8 cellular contexts compared by ENCODE assay signal in the genomic region with DNA sequence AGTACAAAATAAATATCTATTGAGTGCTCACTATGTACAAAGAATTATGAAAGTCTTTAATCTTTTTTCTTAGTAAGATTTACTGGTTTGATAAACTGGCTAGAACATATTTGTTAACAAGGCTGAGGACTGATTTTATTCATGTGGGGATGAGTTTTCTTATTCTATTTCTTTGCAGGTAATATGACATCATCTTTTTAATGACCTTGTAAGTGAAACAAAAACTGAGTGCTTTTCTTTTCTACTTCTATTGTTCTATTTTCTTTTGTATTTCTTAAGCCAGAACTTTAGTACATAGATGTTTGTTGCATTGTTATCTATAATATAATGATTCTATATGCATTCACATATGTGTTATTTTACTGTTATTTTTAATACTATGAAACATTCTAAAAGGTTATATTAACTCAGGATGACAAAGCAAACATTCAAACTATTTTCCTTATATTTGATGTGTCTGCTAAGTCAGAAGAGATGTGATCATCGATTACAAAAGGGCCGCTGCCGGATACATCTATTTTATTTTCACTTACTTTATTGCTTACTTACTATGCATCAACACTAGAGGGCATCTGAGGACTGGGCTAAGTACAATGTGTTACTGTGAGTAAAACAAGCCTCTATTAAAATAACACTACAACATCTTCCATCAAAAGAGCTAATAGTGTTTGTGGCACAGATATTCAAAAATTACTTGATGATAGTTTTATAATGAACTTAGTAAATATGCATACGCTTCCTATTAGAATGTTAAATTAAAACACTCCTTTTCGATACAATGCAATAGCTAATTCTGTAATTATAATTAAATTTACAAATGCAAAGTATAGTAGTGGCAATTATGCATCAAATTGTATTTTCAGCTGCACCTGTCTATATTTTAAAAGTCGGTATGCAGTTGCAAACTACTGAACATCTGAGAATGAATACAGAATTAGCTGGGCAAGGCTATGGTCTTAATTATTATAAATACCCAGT.
DNase-seq lines count a peak whose midpoint lies in the region; ATAC-seq, FAIRE-seq and TF ChIP-seq lines count a peak whose summit lies in the region.

No MANE protein-coding gene starts in this region.

- H3K4me3 ChIP-seq in K562 (no peak overlapping the region), tibial artery (no peak overlapping the region)

- BruUV-seq in K562 (replicated peaks; lab: Mats Ljungman, UMichigan), result no TSS peak

- in situ Hi-C loops in K562 (cut with MboI), result loop anchor here (10.0 kb wide), 1 partner anchor 358 kb away; no protein-coding TSS in a partner anchor

- TF ChIP-seq CTCF in K562 (IDR thresholded peaks at IDR 0.05 in 2 of 3, conservative IDR thresholded peaks at IDR 0.05 in 1 of 3; ENCODE audit: insufficient read depth in 2 of 3, low read depth in 1 of 3, low read length in 3 of 3) (peak; percentile 43 to 78 (median 57); a peak in 4 of 6 replicates), tibial artery (IDR thresholded peaks at IDR 0.05) (peak; percentile 71 to 81)

- 3% methylated on average over 6 of the region's 6 CpGs for WGBS in K562 (ENCODE audit: insufficient coverage, low coverage, missing lambda C conversion rate)

- H3K9me3 ChIP-seq in K562 (replicated peaks; ENCODE audit: control insufficient read depth, insufficient read depth, low read depth, low read length) (no peaks in the 10 kb centered on the region), tibial artery (no peaks in the 10 kb centered on the region)

- DNase-seq in D341Med (ENCODE audit: low spot score) (peak; percentile 38), NCI-H69 (lab: John Stamatoyannopoulos, UW) (peak; percentile 79), K562 (ENCODE audit: extremely low read depth in 1 of 4, low spot score in 3 of 4) (peak; percentile 27 to 53 (median 42)), tibial artery (no peak)
- no peak for DNase-seq in stimulated activated CD4-positive, alpha-beta T cell treated with anti-CD3 and anti-CD28 coated beads, Interleukin-2, amount 100 ng/mL, for 48 hours

- no peaks in the 10 kb centered on the region for H3K9me1 ChIP-seq in K562 (ENCODE audit: control insufficient read depth, insufficient read depth, low read length)

- H3K9ac ChIP-seq in K562 (ENCODE audit: insufficient read depth in 1 of 2, low read depth in 2 of 2, low read length in 2 of 2), result no peak overlapping the region

- no peak overlapping the region for H3K4me2 ChIP-seq in K562 (ENCODE audit: insufficient read depth, low read length)

- H2AFZ ChIP-seq in K562 (ENCODE audit: low read depth, low read length), result no peak overlapping the region

- H3K27me3 ChIP-seq in K562 (ENCODE audit: control insufficient read depth in 2 of 2, insufficient read depth in 2 of 2, low read length in 2 of 2), result no peaks in the 10 kb centered on the region
- H3K27me3 ChIP-seq in tibial artery, result no peaks in the 10 kb centered on the region

- intact Hi-C loops in K562 (cut with micrococcal nuclease) (loop anchor here (1.0 to 10.0 kb wide), 5 partner anchors 106 to 1428 kb away; no protein-coding TSS in a partner anchor), tibial artery (cut with DNase I; ENCODE audit: low total_unique reads) (loop anchor here (5.0 kb wide), 1 partner anchor 281 kb away; no protein-coding TSS in a partner anchor)

- no peak overlapping the region for H3K27ac ChIP-seq in K562 (ENCODE audit: extremely low read depth, low read depth, low read length)
- no peak overlapping the region for H3K27ac ChIP-seq in tibial artery

- TF ChIP-seq POLR2A in K562 (conservative IDR thresholded peaks at IDR 0.05), result no peak

- POLR2A ChIA-PET in K562 (lab: Yijun Ruan, JAX), result no interaction called here

- CTCF ChIA-PET in K562 (lab: Yijun Ruan, JAX; ENCODE audit: low intra/inter-chr PET ratio), result interaction anchor here (1.4 to 2.9 kb wide), 3 partner anchors 279 to 357 kb away, joined by 3 to 19 read pairs (median 16); no protein-coding TSS in a partner anchor

- H3K36me3 ChIP-seq in K562 (ENCODE audit: control insufficient read depth, insufficient read depth, low read length) (no peaks in the 10 kb centered on the region), tibial artery (no peaks in the 10 kb centered on the region)

- no peak for TF ChIP-seq EP300 in K562 (IDR thresholded peaks at IDR 0.05; ENCODE audit: low read length)

- H3K79me2 ChIP-seq in K562 (ENCODE audit: control insufficient read depth, insufficient read depth, low read length), result no peaks in the 10 kb centered on the region

- ATAC-seq in GM19324 (IDR thresholded peaks at IDR 0.05; ENCODE audit: low FRiP score, unreplicated experiment) (peak; percentile 69), HG03196 (IDR thresholded peaks at IDR 0.05; ENCODE audit: unreplicated experiment) (peak; percentile 85), K562 (peak; percentile 80)

- peak; percentile 60 for FAIRE-seq in K562 (lab: Jason Lieb, UNC)
- peak; percentile 98 for FAIRE-seq in islet of Langerhans (lab: Jason Lieb, UNC)

- peak; percentile 90 to 92 for TF ChIP-seq RAD21 in K562 (CRISPR knock-in tag; conservative IDR thresholded peaks at IDR 0.05 in 1 of 2, IDR thresholded peaks at IDR 0.05 in 1 of 2)

- no peaks in the 10 kb centered on the region for H4K20me1 ChIP-seq in K562 (replicated peaks; ENCODE audit: control insufficient read depth, insufficient read depth, low read length)

- no peaks in the 10 kb centered on the region for H3K4me1 ChIP-seq in K562 (replicated peaks in 1 of 2; ENCODE audit: control insufficient read depth in 2 of 2, insufficient read depth in 2 of 2, low read length in 2 of 2)
- H3K4me1 ChIP-seq in tibial artery, result no peaks in the 10 kb centered on the region

TF ChIP-seq in K562, 482 proteins besides CTCF, POLR2A, EP300 and RAD21:
- TF ChIP-seq ZNF79 (CRISPR knock-in tag; IDR thresholded peaks at IDR 0.05; ENCODE audit: low read depth) (no peak), KLF13 (tag; IDR thresholded peaks at IDR 0.05; ENCODE audit: borderline replicate concordance, low read depth) (no peak), SMC3 (conservative IDR thresholded peaks at IDR 0.05; ENCODE audit: insufficient read depth, low read depth, low read length) (peak; percentile 71), ARID2 (IDR thresholded peaks at IDR 0.05) (0 out of 2 replicates have a peak, but pooled peaks have one; percentile 52)
- TF ChIP-seq, protein P1, sequence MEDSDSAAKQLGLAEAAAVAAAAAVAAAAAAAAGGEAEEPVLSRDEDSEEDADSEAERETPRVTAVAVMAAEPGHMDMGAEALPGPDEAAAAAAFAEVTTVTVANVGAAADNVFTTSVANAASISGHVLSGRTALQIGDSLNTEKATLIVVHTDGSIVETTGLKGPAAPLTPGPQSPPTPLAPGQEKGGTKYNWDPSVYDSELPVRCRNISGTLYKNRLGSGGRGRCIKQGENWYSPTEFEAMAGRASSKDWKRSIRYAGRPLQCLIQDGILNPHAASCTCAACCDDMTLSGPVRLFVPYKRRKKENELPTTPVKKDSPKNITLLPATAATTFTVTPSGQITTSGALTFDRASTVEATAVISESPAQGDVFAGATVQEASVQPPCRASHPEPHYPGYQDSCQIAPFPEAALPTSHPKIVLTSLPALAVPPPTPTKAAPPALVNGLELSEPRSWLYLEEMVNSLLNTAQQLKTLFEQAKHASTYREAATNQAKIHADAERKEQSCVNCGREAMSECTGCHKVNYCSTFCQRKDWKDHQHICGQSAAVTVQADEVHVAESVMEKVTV (CRISPR knock-in tag; IDR thresholded peaks at IDR 0.05), result peak; percentile 74

Comparison
In these comparisons a context has a peak if more than half of its experiments do, and no peak if none do; other contexts are left out.
1. DNase-seq: peak in D341Med (single experiment), NCI-H69 (single experiment) and K562 (4 of 4); none in tibial artery (0 of 2) and stimulated activated CD4-positive, alpha-beta T cell treated with anti-CD3 and anti-CD28 coated beads, Interleukin-2, amount 100 ng/mL, for 48 hours (0 of 2).
2. Peak in every context shown above with its lines, with median percentiles within 50 percentile points of each other: ATAC-seq.